Comparison of ENCODE assay signal across 12 cellular contexts in genomic region chr1:226995064-226995965, GRCh38. TPM values are rescaled to one million over a fixed set of nuclear protein-coding genes. Genes with fewer than 3 reads are reported as not detected.
DNase-seq lines count a peak whose midpoint lies in the region; ATAC-seq lines count a peak whose summit lies in the region.
"Had no signal": no experiment of that assay in that cellular context is flagged by ENCODE, and none has a peak within 500 bp of the region (broad histone marks: within the 10 kb centered on the region; RNA-seq: fewer than 3 reads in every experiment).

No MANE protein-coding gene starts in this region.

- peaks cover 0 to 12% (median 0%) of the 10 kb centered on the region in 11 experiments; a peak in 2 of 22 replicates for H3K36me3 ChIP-seq in BLaER1 treated with 17β-estradiol and CSF1 and Interleukin-3, amounts not matched to agents 10 nM and 100 nM

- no peaks in the 10 kb centered on the region for H3K27me3 Mint-ChIP-seq in activated CD4-positive, alpha-beta memory T cell treated with anti-CD3 and anti-CD28 coated beads, Interleukin-2, amount 10 ng/mL, durations not matched to agents 7 days and 5 days

- no peaks in the 10 kb centered on the region for H3K9me3 Mint-ChIP-seq in activated CD4-positive, alpha-beta memory T cell treated with anti-CD3 and anti-CD28 coated beads, Interleukin-2, amount 10 ng/mL, durations not matched to agents 7 days and 5 days
- H3K9me3 Mint-ChIP-seq: CD8-positive, alpha-beta T cell had no signal

- H3K27me3 ChIP-seq in BLaER1 treated with 17β-estradiol and CSF1 and Interleukin-3, amounts not matched to agents 10 nM and 100 nM, result no peaks in the 10 kb centered on the region

- CTCF ChIA-PET in activated CD4-positive, alpha-beta memory T cell treated with anti-CD3 and anti-CD28 coated beads, Interleukin-2, amount 10 ng/mL, durations not matched to agents 7 days and 5 days (lab: Charles Lee), result interaction anchor here (1.1 kb wide), 1 partner anchor 386 kb away, joined by 3 read pairs; no protein-coding TSS in a partner anchor

- POLR2A ChIA-PET in activated CD4-positive, alpha-beta memory T cell treated with anti-CD3 and anti-CD28 coated beads, Interleukin-2, amount 10 ng/mL, durations not matched to agents 7 days and 5 days (lab: Charles Lee), result interaction anchor here (0.9 kb wide), 1 partner anchor 55 kb away, joined by 3 read pairs; the partner anchor contains the start of gene COQ8A

- no peak overlapping the region for H3K4me3 ChIP-seq in BLaER1 treated with 17β-estradiol and CSF1 and Interleukin-3, amounts not matched to agents 10 nM and 100 nM
- H3K4me3 ChIP-seq: GM23248 had no signal

- H3K9ac ChIP-seq in BLaER1 treated with 17β-estradiol and CSF1 and Interleukin-3, amounts not matched to agents 10 nM and 100 nM, result no peak overlapping the region
- H3K9ac ChIP-seq: GM23248 had no signal

- ATAC-seq in GM19035 (IDR thresholded peaks at IDR 0.05; ENCODE audit: unreplicated experiment) (peak; percentile 97), HG02759 (IDR thresholded peaks at IDR 0.05; ENCODE audit: unreplicated experiment) (peak; percentile 99), HG03571 (IDR thresholded peaks at IDR 0.05; ENCODE audit: unreplicated experiment) (peak; percentile 99)
- ATAC-seq: CD8-positive, alpha-beta T cell had no signal

- peaks cover 0 to 6% (median 0%) of the 10 kb centered on the region in 11 experiments; a peak in 6 of 22 replicates for H3K9me3 ChIP-seq in BLaER1 treated with 17β-estradiol and CSF1 and Interleukin-3, amounts not matched to agents 10 nM and 100 nM (replicated peaks in 1 of 11)

- H3K4me3 Mint-ChIP-seq in activated CD4-positive, alpha-beta memory T cell treated with anti-CD3 and anti-CD28 coated beads, Interleukin-2, amount 10 ng/mL, durations not matched to agents 7 days and 5 days, result no peak overlapping the region
- H3K4me3 Mint-ChIP-seq: CD8-positive, alpha-beta T cell had no signal

- peak overlapping the region in 6 of 11 experiments; percentile 11 to 35 (median 28); a peak in 9 of 22 replicates for H3K4me2 ChIP-seq in BLaER1 treated with 17β-estradiol and CSF1 and Interleukin-3, amounts not matched to agents 10 nM and 100 nM

- no peaks in the 10 kb centered on the region for H4K20me1 ChIP-seq in BLaER1 treated with 17β-estradiol and CSF1 and Interleukin-3, amounts not matched to agents 10 nM and 100 nM

- H3K4me1 ChIP-seq in BLaER1 treated with 17β-estradiol and CSF1 and Interleukin-3, amounts not matched to agents 10 nM and 100 nM, result peaks cover 5 to 18% (median 12%) of the 10 kb centered on the region in 10 experiments

- no peaks in the 10 kb centered on the region for H3K36me3 Mint-ChIP-seq in activated CD4-positive, alpha-beta memory T cell treated with anti-CD3 and anti-CD28 coated beads, Interleukin-2, amount 10 ng/mL, durations not matched to agents 7 days and 5 days (ENCODE audit: low read depth)
- H3K36me3 Mint-ChIP-seq: CD8-positive, alpha-beta T cell had no signal

- peaks cover 21% of the 10 kb centered on the region for H3K4me1 Mint-ChIP-seq in activated CD4-positive, alpha-beta memory T cell treated with anti-CD3 and anti-CD28 coated beads, Interleukin-2, amount 10 ng/mL, durations not matched to agents 7 days and 5 days

- DNase-seq in activated CD4-positive, alpha-beta memory T cell treated with anti-CD3 and anti-CD28 coated beads, Interleukin-2, amount 10 ng/mL, durations not matched to agents 7 days and 5 days, result no peak
- DNase-seq in kidney tubule cell (ENCODE audit: low spot score) (no peak), middle frontal gyrus (ENCODE audit: extremely low spot score, low spot score) (no peak), SKM-1 treated with dmso at 0.1 percent for 144 hours (lab: John Stamatoyannopoulos, UW; ENCODE audit: unreplicated experiment) (no peak)
- DNase-seq: CD8-positive, alpha-beta T cell; cortex of kidney; GM23248; NCI-H1930 had no signal

- no peak overlapping the region for H3K27ac ChIP-seq in BLaER1 treated with 17β-estradiol and CSF1 and Interleukin-3, amounts not matched to agents 10 nM and 100 nM
- H3K27ac ChIP-seq: GM23248 had no signal

- H3K27ac Mint-ChIP-seq in activated CD4-positive, alpha-beta memory T cell treated with anti-CD3 and anti-CD28 coated beads, Interleukin-2, amount 10 ng/mL, durations not matched to agents 7 days and 5 days, result no peak overlapping the region
- H3K27ac Mint-ChIP-seq: CD8-positive, alpha-beta T cell had no signal

RNA-seq across cellular contexts. Expression of gene COQ8A, which starts 55.2 kb away (rescaled TPM):
- total RNA-seq in activated CD4-positive, alpha-beta memory T cell treated with anti-CD3 and anti-CD28 coated beads, Interleukin-2, amount 10 ng/mL, durations not matched to agents 7 days and 5 days, result 10 to 100 TPM; 18.1 to 18.5 TPM
